ENCODE assay signal across 8 cellular contexts in genomic region chr15:76330281-76330680, GRCh38. TPM values are rescaled to one million over a fixed set of nuclear protein-coding genes. Genes with fewer than 3 reads are reported as not detected.
DNase-seq lines count a peak whose midpoint lies in the region; ATAC-seq and TF ChIP-seq lines count a peak whose summit lies in the region.

No MANE protein-coding gene starts in this region.

- TF ChIP-seq CTCF in RWPE2 (IDR thresholded peaks at IDR 0.05; ENCODE audit: poor library complexity, severe bottlenecking) (peak; percentile 50), spleen (IDR thresholded peaks at IDR 0.05 in 8 of 11, conservative IDR thresholded peaks at IDR 0.05 in 3 of 11) (peak in 8 of 11 experiments; percentile 17 to 56 (median 39))

- intact Hi-C loops in spleen (cut with DNase I; ENCODE audit: low total_unique reads), result no loop called here

- H3K36me3 ChIP-seq in RWPE2 (ENCODE audit: low read depth) (no peaks in the 10 kb centered on the region), spleen (no peaks in the 10 kb centered on the region)

- H3K9me3 ChIP-seq in RWPE2 (ENCODE audit: severe bottlenecking), result no peaks in the 10 kb centered on the region
- no peaks in the 10 kb centered on the region for H3K9me3 ChIP-seq in spleen

- H3K4me3 ChIP-seq in RWPE2 (ENCODE audit: severe bottlenecking) (no peak overlapping the region), spleen (no peak overlapping the region)

- peak; percentile 41 for DNase-seq in SKM-1 treated with dmso at 0.1 percent for 144 hours (lab: John Stamatoyannopoulos, UW; ENCODE audit: unreplicated experiment)
- no peak for DNase-seq in SKM-1 (lab: John Stamatoyannopoulos, UW; ENCODE audit: unreplicated experiment)
- DNase-seq in RWPE2 (ENCODE audit: low spot score), result no peak
- peak; percentile 39 for DNase-seq in glomerular visceral epithelial cell (ENCODE audit: extremely low spot score)
- no peak for DNase-seq in spleen
- no peak for DNase-seq in activated naive CD4-positive, alpha-beta T cell treated with Interleukin-2 at 50 U/mL for 16 hours
- DNase-seq in T-helper 1 cell, result no peak
- no peak for DNase-seq in stimulated activated CD8-positive, alpha-beta memory T cell treated with anti-CD3 and anti-CD28 coated beads, Interleukin-4, amount 100 ng/mL, for 48 hours

- H3K27ac ChIP-seq in RWPE2 (ENCODE audit: poor library complexity, severe bottlenecking) (no peak overlapping the region), spleen (no peak overlapping the region)

- peak; percentile 74 for ATAC-seq in RWPE2 (ENCODE audit: low read depth)

- no peaks in the 10 kb centered on the region for H3K27me3 ChIP-seq in RWPE2 (ENCODE audit: insufficient read depth, poor library complexity, severe bottlenecking)
- H3K27me3 ChIP-seq in spleen (replicated peaks in 1 of 7), result peaks cover 0 to 84% (median 34%) of the 10 kb centered on the region in 7 donors

- TF ChIP-seq POLR2A in spleen (IDR thresholded peaks at IDR 0.05), result no peak

- 51 to 70% (median 58%) methylated on average over 4 of the region's 4 CpGs for WGBS in spleen, 5 donors

- H3K4me1 ChIP-seq in RWPE2 (ENCODE audit: insufficient read depth, poor library complexity, severe bottlenecking) (peaks cover under 1% of the 10 kb centered on the region), spleen (peaks cover 0 to 7% (median 3%) of the 10 kb centered on the region in 6 donors)

RNA-seq across cellular contexts. Expression of gene ISL2, which starts 6.3 kb away (rescaled TPM):
- total RNA-seq in spleen, result 1 to 10 TPM in 1 of 7 donors, under 1 TPM in 6; 0.32 to 1.1 (median 0.52) TPM
- polyA plus RNA-seq in spleen, result under 1 TPM; 0.20 to 0.29 (median 0.22) TPM

RNA-seq across cellular contexts. Expression of gene ETFA, which starts 19.0 kb away (rescaled TPM):
- 10 to 100 TPM; 62.5 to 98.5 (median 82.4) TPM for total RNA-seq in spleen
- polyA plus RNA-seq in spleen, result 10 to 100 TPM; 49.7 to 86.8 (median 65.2) TPM

Comparison
In these comparisons a context has a peak if more than half of its experiments do, and no peak if none do; other contexts are left out.
1. DNase-seq: peak in SKM-1 treated with dmso at 0.1 percent for 144 hours (single experiment) and glomerular visceral epithelial cell (single experiment); none in SKM-1 (single experiment), RWPE2 (single experiment), spleen (single experiment), activated naive CD4-positive, alpha-beta T cell treated with Interleukin-2 at 50 U/mL for 16 hours (single experiment), T-helper 1 cell (0 of 5) and stimulated activated CD8-positive, alpha-beta memory T cell treated with anti-CD3 and anti-CD28 coated beads, Interleukin-4, amount 100 ng/mL, for 48 hours (single experiment).